In genomic region chr5:156366536-156366935, GRCh38 we compare ENCODE assay signal across 25 cellular contexts. TPM values are rescaled to one million over a fixed set of nuclear protein-coding genes. Genes with fewer than 3 reads are reported as not detected.
"Had no signal": no experiment of that assay in that cellular context is flagged by ENCODE, and none has a peak within 500 bp of the region (broad histone marks: within the 10 kb centered on the region; RNA-seq: fewer than 3 reads in every experiment).

No MANE protein-coding gene starts in this region.

- DNase-seq: activated CD4-positive, alpha-beta T cell treated with anti-CD3 and anti-CD28 coated beads for 48 hours; activated CD4-positive, alpha-beta T cell treated with anti-CD3 and anti-CD28 coated beads, Interleukin-2, amount 50 U/mL, for 48 hours; activated CD8-positive, alpha-beta memory T cell treated with anti-CD3 and anti-CD28 coated beads, Interleukin-2, amount 50 U/mL, for 48 hours; activated gamma-delta T cell; activated naive CD4-positive, alpha-beta T cell treated with anti-CD3 and anti-CD28 coated beads, Interleukin-2, amount 50 U/mL, for 16 hours; activated T-cell treated with anti-CD3 and anti-CD28 coated beads, Interleukin-2, amount 50 U/mL, for 24 hours; amygdala; head of caudate nucleus; hippocampal formation; left cardiac atrium; left ventricle myocardium superior; mucosa of descending colon; ovary; right lobe of liver; small intestine; stimulated activated CD4-positive, alpha-beta T cell treated with anti-CD3 and anti-CD28 coated beads, Interleukin-4, amount 100 ng/mL, for 24 hours; SW 1271; T-helper 9 cell; uterus had no signal

- H3K27me3 ChIP-seq: gastroesophageal sphincter, ovary, right lobe of liver, uterus had no signal

- H3K4me3 ChIP-seq: coronary artery, gastroesophageal sphincter, mucosa of descending colon, ovary, right lobe of liver, uterus had no signal

- H3K4me1 ChIP-seq: uterus had no signal

- H3K36me3 ChIP-seq: ovary, right lobe of liver, uterus had no signal

- H3K9me3 ChIP-seq: gastroesophageal sphincter, mucosa of descending colon, ovary, right lobe of liver, uterus had no signal

- ATAC-seq: gastroesophageal sphincter; left cardiac atrium; left ventricle myocardium superior; mucosa of descending colon; stimulated activated effector memory CD8-positive, alpha-beta T cell treated with anti-CD3 and anti-CD28 coated beads, Interleukin-12 subunit alpha, Interleukin-12 subunit beta, amount 100 ng/mL, for 72 hours had no signal

- H3K27ac ChIP-seq: coronary artery, gastroesophageal sphincter, ovary, uterus, VCaP had no signal

RNA-seq across cellular contexts. Expression of gene SGCD, which starts 39.6 kb away (rescaled TPM):
- total RNA-seq: endothelial cell of umbilical vein had no signal
- polyA plus RNA-seq: endothelial cell of umbilical vein, keratinocyte had no signal
